8 cellular contexts compared by ENCODE assay signal in genomic region chr5:178113841-178114324, GRCh38. TPM values are rescaled to one million over a fixed set of nuclear protein-coding genes. Genes with fewer than 3 reads are reported as not detected.
DNase-seq lines count a peak whose midpoint lies in the region; ATAC-seq and TF ChIP-seq lines count a peak whose summit lies in the region.

No MANE protein-coding gene starts in this region.

- peak overlapping the region; percentile 51 for H3K27ac Mint-ChIP-seq in Calu3 (ENCODE audit: unreplicated experiment)

- H3K4me3 ChIP-seq in HL-60 (replicated peaks; ENCODE audit: insufficient read depth, low read length) (0 out of 2 replicates have a peak overlapping the region, but pooled peaks have one; percentile 4), astrocyte of the spinal cord (ENCODE audit: low read depth, low read length) (peak overlapping the region; percentile 25), lower lobe of right lung (peak overlapping the region; percentile 63)

- H3K27me3 Mint-ChIP-seq in Calu3 (ENCODE audit: unreplicated experiment), result no peaks in the 10 kb centered on the region

- H3K4me3 Mint-ChIP-seq in Calu3 (ENCODE audit: low read depth, unreplicated experiment), result peak overlapping the region; percentile 82

- H3K36me3 ChIP-seq in lower lobe of right lung, result no peaks in the 10 kb centered on the region

- peaks cover 39% of the 10 kb centered on the region for H3K4me1 ChIP-seq in lower lobe of right lung

- peaks cover 19% of the 10 kb centered on the region for H3K36me3 Mint-ChIP-seq in Calu3 (ENCODE audit: insufficient read depth, unreplicated experiment)

- H3K9me3 Mint-ChIP-seq in Calu3 (ENCODE audit: low read depth, unreplicated experiment), result no peaks in the 10 kb centered on the region

- H3K4me1 Mint-ChIP-seq in Calu3 (ENCODE audit: low read depth, unreplicated experiment), result peaks cover 13% of the 10 kb centered on the region

- H3K9me3 ChIP-seq in lower lobe of right lung, result peaks cover 3% of the 10 kb centered on the region

- in situ Hi-C loops in astrocyte of the spinal cord (cut with HindIII; ENCODE audit: low sequenced_read_pairs), result no loop called here

- CTCF ChIA-PET in Calu3 (lab: Charles Lee), result interaction anchor here (1.2 to 1.5 kb wide), 2 partner anchors 10 to 36 kb away, joined by 3 to 6 read pairs; no protein-coding TSS in a partner anchor

- DNase-seq in Calu3 (peak; percentile 24), HL-60 (ENCODE audit: low read depth in 1 of 2, low spot score in 1 of 2) (no peak), astrocyte of the spinal cord (ENCODE audit: low read depth, low spot score) (no peak), lower lobe of right lung (no peak), HuH-7 (ENCODE audit: low spot score) (no peak), Ammon's horn (ENCODE audit: low spot score) (no peak), SHP77 treated with DMSO at 0.1 percent for 48 hours (lab: John Stamatoyannopoulos, UW) (no peak)

- BruUV-seq in Calu3 (replicated peaks; lab: Mats Ljungman, UMichigan), result no TSS peak

- H3K27ac ChIP-seq in HL-60 (replicated peaks) (no peak overlapping the region), lower lobe of right lung (peak overlapping the region; percentile 74)

- TF ChIP-seq CTCF in Calu3 (IDR thresholded peaks at IDR 0.05; ENCODE audit: unreplicated experiment) (no peak), HL-60 (IDR thresholded peaks at IDR 0.05; ENCODE audit: insufficient read depth, low read length) (no peak), astrocyte of the spinal cord (IDR thresholded peaks at IDR 0.05; ENCODE audit: low read depth, low read length) (no peak), lower lobe of right lung (IDR thresholded peaks at IDR 0.05) (no peak)

- intact Hi-C loops in Calu3 (cut with micrococcal nuclease; ENCODE audit: unreplicated experiment) (loop anchor here (5.0 kb wide), 1 partner anchor 37 kb away; no protein-coding TSS in a partner anchor), lower lobe of right lung (cut with DNase I) (no loop called here)

- peaks cover 56% of the 10 kb centered on the region for H3K27me3 ChIP-seq in HL-60 (ENCODE audit: insufficient read depth, poor library complexity, severe bottlenecking)
- H3K27me3 ChIP-seq in lower lobe of right lung (ENCODE audit: low read depth), result peaks cover 32% of the 10 kb centered on the region

- peak; percentile 16 to 39 for ATAC-seq in lower lobe of right lung
- ATAC-seq in GM19351 (IDR thresholded peaks at IDR 0.05; ENCODE audit: unreplicated experiment), result no peak

RNA-seq across cellular contexts. Expression of gene N4BP3, which starts 0.6 kb away (rescaled TPM):
- total RNA-seq in Calu3 (2022), result 4.8 and 6.9 TPM in 2 replicates
- total RNA-seq in lower lobe of right lung, result 7.9 TPM

RNA-seq across cellular contexts. Expression of gene RMND5B, which starts 16.9 kb away (rescaled TPM):
- total RNA-seq in Calu3 (2022) (50.7 and 56.6 TPM in 2 replicates), lower lobe of right lung (38.6 TPM)

RNA-seq across cellular contexts. Expression of gene NHP2, which starts 39.8 kb away (rescaled TPM):
- 182 and 193 TPM in 2 replicates for total RNA-seq in Calu3 (2022)
- total RNA-seq in lower lobe of right lung, result 57.5 TPM

Comparison
In these comparisons a context has a peak if more than half of its experiments do, and no peak if none do; other contexts are left out.
1. H3K4me3 ChIP-seq: peak in every context shown above with its lines; median percentile 63 in lower lobe of right lung; 25 in astrocyte of the spinal cord; 4 in HL-60.